Comparison of ENCODE assay signal across 8 cellular contexts in genomic region chr4:181528570-181529184, GRCh38.
DNase-seq lines count a peak whose midpoint lies in the region; ATAC-seq and TF ChIP-seq lines count a peak whose summit lies in the region.

No MANE protein-coding gene starts in this region.

- H2AFZ ChIP-seq in KMS-11 (ENCODE audit: low read depth) = no peak overlapping the region

- H3K4me2 ChIP-seq in KMS-11 = no peak overlapping the region

- H3K27ac ChIP-seq in KMS-11 (no peak overlapping the region), RWPE2 (ENCODE audit: poor library complexity, severe bottlenecking) (no peak overlapping the region)

- intact Hi-C loops in mucosa of descending colon (cut with DNase I, micrococcal nuclease) = loop anchor here (2.0 to 10.0 kb wide), 2 partner anchors 224 to 386 kb away; no protein-coding TSS in a partner anchor

- H3K4me3 Mint-ChIP-seq in endothelial cell (ENCODE audit: unreplicated experiment) = no peak overlapping the region

- no peaks in the 10 kb centered on the region for H3K27me3 ChIP-seq in KMS-11 (ENCODE audit: insufficient read depth, low read depth)
- H3K27me3 ChIP-seq in RWPE2 (ENCODE audit: insufficient read depth, poor library complexity, severe bottlenecking) = peaks cover 3% of the 10 kb centered on the region

- no peaks in the 10 kb centered on the region for H3K79me2 ChIP-seq in KMS-11 (ENCODE audit: insufficient read depth, low read depth)

- peak; percentile 98 for TF ChIP-seq CTCF in KMS-11 (conservative IDR thresholded peaks at IDR 0.05; ENCODE audit: low read depth, low read length)
- peak; percentile 97 for TF ChIP-seq CTCF in RWPE2 (IDR thresholded peaks at IDR 0.05; ENCODE audit: poor library complexity, severe bottlenecking)
- peak; percentile 91 for TF ChIP-seq CTCF in endothelial cell (IDR thresholded peaks at IDR 0.05; ENCODE audit: unreplicated experiment)
- peak; percentile 69 for TF ChIP-seq CTCF in mucosa of descending colon (IDR thresholded peaks at IDR 0.05)

- no peaks in the 10 kb centered on the region for H3K9me3 ChIP-seq in RWPE2 (ENCODE audit: severe bottlenecking)
- no peaks in the 10 kb centered on the region for H3K9me3 ChIP-seq in mucosa of descending colon

- H3K4me1 Mint-ChIP-seq in endothelial cell (ENCODE audit: unreplicated experiment) = peaks cover 37% of the 10 kb centered on the region

- ATAC-seq in GM21515 (IDR thresholded peaks at IDR 0.05; ENCODE audit: unreplicated experiment) (peak; percentile 78), RWPE2 (ENCODE audit: low read depth) (peak; percentile 87), mucosa of descending colon (peak; percentile 98)

- peak; percentile 45 for DNase-seq in activated CD4-positive, alpha-beta T cell treated with anti-CD3 and anti-CD28 coated beads for 48 hours
- DNase-seq in activated CD4-positive, alpha-beta T cell treated with anti-CD3 and anti-CD28 coated beads, Interleukin-2, amount 50 U/mL, for 4 hours = no peak
- peak; percentile 66 for DNase-seq in RWPE2 (ENCODE audit: low spot score)
- DNase-seq in endothelial cell (ENCODE audit: low spot score) = peak; percentile 93
- peak; percentile 61 to 84 (median 82) for DNase-seq in mucosa of descending colon
- no peak for DNase-seq in effector CD8-positive, alpha-beta T cell (lab: John Stamatoyannopoulos, UW)

- H3K27me3 Mint-ChIP-seq in endothelial cell (ENCODE audit: unreplicated experiment) = no peaks in the 10 kb centered on the region

- no peaks in the 10 kb centered on the region for H3K36me3 Mint-ChIP-seq in endothelial cell (ENCODE audit: low read depth, unreplicated experiment)

- no peaks in the 10 kb centered on the region for H4K20me1 ChIP-seq in KMS-11 (ENCODE audit: insufficient read depth)

- no peak overlapping the region for H3K4me3 ChIP-seq in KMS-11 (IDR thresholded peaks at IDR 0.05; ENCODE audit: insufficient read depth, low read depth, low read length)
- no peak overlapping the region for H3K4me3 ChIP-seq in RWPE2 (ENCODE audit: severe bottlenecking)
- H3K4me3 ChIP-seq in mucosa of descending colon = no peak overlapping the region

- H3K9me3 Mint-ChIP-seq in endothelial cell (ENCODE audit: unreplicated experiment) = no peaks in the 10 kb centered on the region

- H3K36me3 ChIP-seq in KMS-11 (ENCODE audit: insufficient read depth) (no peaks in the 10 kb centered on the region), RWPE2 (ENCODE audit: low read depth) (no peaks in the 10 kb centered on the region), mucosa of descending colon (ENCODE audit: low read depth) (no peaks in the 10 kb centered on the region)

- H3K27ac Mint-ChIP-seq in endothelial cell (ENCODE audit: unreplicated experiment) = peak overlapping the region; percentile 25

- H3K9ac ChIP-seq in KMS-11 = no peak overlapping the region

- H3K4me1 ChIP-seq in KMS-11 (ENCODE audit: low read depth, poor library complexity, severe bottlenecking) (no peaks in the 10 kb centered on the region), RWPE2 (ENCODE audit: insufficient read depth, poor library complexity, severe bottlenecking) (no peaks in the 10 kb centered on the region), mucosa of descending colon (ENCODE audit: low read depth) (no peaks in the 10 kb centered on the region)

Comparison
In these comparisons a context has a peak if more than half of its experiments do, and no peak if none do; other contexts are left out.
1. DNase-seq: peak in activated CD4-positive, alpha-beta T cell treated with anti-CD3 and anti-CD28 coated beads for 48 hours (single experiment), RWPE2 (single experiment), endothelial cell (single experiment) and mucosa of descending colon (3 of 3); none in activated CD4-positive, alpha-beta T cell treated with anti-CD3 and anti-CD28 coated beads, Interleukin-2, amount 50 U/mL, for 4 hours (0 of 2) and effector CD8-positive, alpha-beta T cell (single experiment).
2. Peak in every context shown above with its lines, with median percentiles within 50 percentile points of each other: ATAC-seq and CTCF ChIP-seq.